ENCODE assay signal across 8 cellular contexts in the genomic region with DNA sequence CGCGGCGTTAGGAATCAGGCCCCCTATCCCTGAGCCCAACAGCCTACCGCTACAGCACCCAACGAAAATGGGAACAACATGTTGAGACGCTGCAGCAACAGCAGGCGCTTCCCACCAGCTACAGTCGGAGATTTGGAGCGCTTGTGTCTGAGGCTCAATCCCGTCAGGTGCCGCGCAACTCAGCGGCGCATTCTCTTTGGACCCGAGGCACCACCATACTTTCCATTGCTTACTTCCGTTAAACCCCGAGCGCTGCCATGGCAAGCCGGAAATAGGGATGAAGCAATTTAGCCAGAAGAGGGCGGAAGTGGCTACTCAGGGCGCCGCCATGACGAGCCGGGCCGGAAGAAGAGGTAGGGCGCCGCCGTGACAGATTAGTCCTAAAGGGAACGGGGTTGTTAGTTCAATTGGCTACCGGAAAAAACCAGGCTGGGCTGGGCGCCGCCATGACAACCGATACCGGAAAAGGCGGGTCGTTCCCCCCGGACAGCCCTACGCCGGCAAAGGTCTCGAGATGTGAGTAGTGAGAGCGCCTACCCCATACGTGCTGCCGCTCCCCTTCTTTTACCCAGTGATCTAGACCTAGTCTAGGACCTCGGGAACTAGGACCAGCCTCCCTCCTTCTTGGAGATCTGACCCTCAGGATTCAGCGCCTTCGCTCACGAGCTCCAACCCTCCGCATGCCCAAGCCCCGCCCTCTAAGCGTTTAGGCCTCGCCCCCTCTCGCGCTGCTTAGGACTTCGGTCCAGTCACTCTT. TPM values are rescaled to one million over a fixed set of nuclear protein-coding genes. Genes with fewer than 3 reads are reported as not detected.
DNase-seq lines count a peak whose midpoint lies in the region; ATAC-seq and TF ChIP-seq lines count a peak whose summit lies in the region.

A gene with protein sequence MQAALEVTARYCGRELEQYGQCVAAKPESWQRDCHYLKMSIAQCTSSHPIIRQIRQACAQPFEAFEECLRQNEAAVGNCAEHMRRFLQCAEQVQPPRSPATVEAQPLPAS (plus strand): TSS at position 476 of the 757 bp plus-strand sequence. CDS start 39 bp downstream, at position 515.

- H3K36me3 ChIP-seq in left ventricle myocardium inferior (peaks cover 22% of the 10 kb centered on the region), upper lobe of right lung (peaks cover 7% of the 10 kb centered on the region)

- H3K9me3 ChIP-seq in left ventricle myocardium inferior (replicated peaks) (no peaks in the 10 kb centered on the region), upper lobe of right lung (no peaks in the 10 kb centered on the region)

- in situ Hi-C loops in GM13977 (cut with MboI; ENCODE audit: low pct_unique_long_range_greater_than_20kb, low sequenced_read_pairs, unreplicated experiment), result loop anchor here (25.0 kb wide), 2 partner anchors 322 to 697 kb away; a partner anchor contains a TSS

- TF ChIP-seq CTCF in GM13977 (IDR thresholded peaks at IDR 0.05; ENCODE audit: extremely low read depth, insufficient read depth, missing control alignments), result peak; percentile 13
- peak; percentile 42 for TF ChIP-seq CTCF in left ventricle myocardium inferior (IDR thresholded peaks at IDR 0.05; ENCODE audit: borderline replicate concordance)
- TF ChIP-seq CTCF in progenitor cell of endocrine pancreas (IDR thresholded peaks at IDR 0.05; ENCODE audit: unreplicated experiment), result peak; percentile 39
- peak; percentile 21 for TF ChIP-seq CTCF in upper lobe of right lung (IDR thresholded peaks at IDR 0.05)

- H3K9me3 Mint-ChIP-seq in progenitor cell of endocrine pancreas (ENCODE audit: low read depth), result no peaks in the 10 kb centered on the region

- H3K27me3 ChIP-seq in left ventricle myocardium inferior (ENCODE audit: low read depth) (no peaks in the 10 kb centered on the region), upper lobe of right lung (no peaks in the 10 kb centered on the region)

- peaks cover 11% of the 10 kb centered on the region for H3K36me3 Mint-ChIP-seq in progenitor cell of endocrine pancreas (ENCODE audit: insufficient read depth)

- H3K27me3 Mint-ChIP-seq in progenitor cell of endocrine pancreas, result no peaks in the 10 kb centered on the region

- peaks cover 10% of the 10 kb centered on the region for H3K4me1 Mint-ChIP-seq in progenitor cell of endocrine pancreas (ENCODE audit: low read depth)

- peak within 1 kb of the TSS; percentile 94 for H3K4me3 Mint-ChIP-seq in progenitor cell of endocrine pancreas (ENCODE audit: low read depth)

- ATAC-seq in HG02870 (IDR thresholded peaks at IDR 0.05; ENCODE audit: unreplicated experiment) (peak; percentile 90), upper lobe of right lung (peak; percentile 91)

- peak within 1 kb of the TSS; percentile 76 for H3K4me3 ChIP-seq in left ventricle myocardium inferior
- H3K4me3 ChIP-seq in upper lobe of right lung, result peak within 1 kb of the TSS; percentile 72

- H3K27ac Mint-ChIP-seq in progenitor cell of endocrine pancreas, result peak within 1 kb of the TSS; percentile 99

- H3K4me1 ChIP-seq in left ventricle myocardium inferior (peaks cover 42% of the 10 kb centered on the region), upper lobe of right lung (peaks cover 10% of the 10 kb centered on the region)

- intact Hi-C loops in left ventricle myocardium inferior (cut with micrococcal nuclease), result no loop called here
- intact Hi-C loops in upper lobe of right lung (cut with DNase I), result loop anchor here (5.0 kb wide), 1 partner anchor 97 kb away; no protein-coding TSS in a partner anchor

- DNase-seq in GM13977 (ENCODE audit: low spot score), result peak; percentile 86
- DNase-seq in NCI-H1694 treated with DMSO at 0.1 percent for 48 hours (lab: John Stamatoyannopoulos, UW), result peak; percentile 96
- peak; percentile 76 to 98 (median 92) for DNase-seq in T-helper 2 cell
- peak; percentile 72 to 98 (median 94) for DNase-seq in amygdala (lab: John Stamatoyannopoulos, UW)
- peak; percentile 94 for DNase-seq in left ventricle myocardium inferior
- DNase-seq in progenitor cell of endocrine pancreas (ENCODE audit: low spot score, unreplicated experiment), result peak; percentile 79
- peak; percentile 97 for DNase-seq in upper lobe of right lung

- H3K27ac ChIP-seq in left ventricle myocardium inferior (replicated peaks) (peak within 1 kb of the TSS; percentile 96), upper lobe of right lung (peak within 1 kb of the TSS; percentile 92)

RNA-seq across cellular contexts. Expression of the gene that starts here (rescaled TPM):
- 19.2 TPM for total RNA-seq in left ventricle myocardium inferior
- total RNA-seq in progenitor cell of endocrine pancreas, result 37.0 and 38.4 TPM in 2 replicates
- 23.9 TPM for total RNA-seq in upper lobe of right lung

Comparison
In these comparisons a context has a peak if more than half of its experiments do, and no peak if none do; other contexts are left out.
1. Peak in every context shown above with its lines: DNase-seq, ATAC-seq, H3K4me3 ChIP-seq and H3K27ac ChIP-seq.